In the genomic region with DNA sequence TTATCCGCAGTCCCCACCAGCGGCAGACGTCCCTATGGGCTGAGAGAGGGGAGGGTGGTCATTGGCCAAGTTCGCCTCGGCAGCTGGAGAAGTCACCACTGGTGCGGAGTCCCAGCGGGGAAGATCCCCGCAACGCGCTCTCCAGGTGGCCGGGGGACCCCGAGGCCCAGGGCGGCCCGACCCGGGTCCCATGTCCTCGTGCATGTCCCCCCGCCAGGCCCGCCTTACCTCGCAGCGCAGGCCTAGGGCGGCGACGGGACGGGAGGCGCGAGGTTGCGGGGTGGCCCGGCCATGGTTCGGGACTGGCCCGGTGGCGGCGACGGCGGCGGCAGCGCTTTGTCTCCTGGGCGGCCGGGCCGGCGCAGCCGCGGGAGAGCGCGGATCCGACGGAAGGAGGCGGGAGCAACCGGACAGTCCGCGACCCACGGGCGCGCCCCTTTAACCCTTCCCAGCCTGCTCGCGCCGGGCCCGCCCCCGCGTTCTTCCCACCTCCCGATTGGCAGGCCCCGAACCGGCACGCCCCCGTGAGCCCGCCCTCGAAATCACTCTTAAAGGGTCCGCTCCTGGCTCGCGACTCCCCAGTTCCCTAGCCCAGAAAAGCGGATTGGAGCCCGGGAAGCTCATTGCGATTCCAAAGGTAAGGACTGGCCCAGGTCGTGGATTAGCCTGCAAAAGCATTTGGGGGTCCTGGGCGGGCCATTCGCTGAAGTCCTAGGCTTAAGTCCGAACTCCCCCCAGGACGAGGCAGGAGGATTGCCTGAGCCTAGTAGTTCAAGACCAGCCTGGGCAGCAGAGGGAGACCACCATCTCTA, we compare ENCODE assay signal across 8 cellular contexts. TPM values are rescaled to one million over a fixed set of nuclear protein-coding genes. Genes with fewer than 3 reads are reported as not detected.
DNase-seq lines count a peak whose midpoint lies in the region; TF ChIP-seq lines count a peak whose summit lies in the region.

A gene with protein sequence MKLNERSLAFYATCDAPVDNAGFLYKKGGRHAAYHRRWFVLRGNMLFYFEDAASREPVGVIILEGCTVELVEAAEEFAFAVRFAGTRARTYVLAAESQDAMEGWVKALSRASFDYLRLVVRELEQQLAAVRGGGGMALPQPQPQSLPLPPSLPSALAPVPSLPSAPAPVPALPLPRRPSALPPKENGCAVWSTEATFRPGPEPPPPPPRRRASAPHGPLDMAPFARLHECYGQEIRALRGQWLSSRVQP (minus strand): TSS at position 412 of the 812 bp plus-strand sequence. CDS start 5,668 bp downstream, outside the sequence.

- DNase-seq in ELR (ENCODE audit: low read depth) (peak; percentile 90), HAP-1 (ENCODE audit: low spot score in 2 of 2) (peak; percentile 90 to 97), MM.1S (peak; percentile 72), SK-N-DZ (ENCODE audit: low spot score) (peak; percentile 89), glomerular visceral epithelial cell (ENCODE audit: extremely low spot score) (peak; percentile 86), occipital lobe (lab: John Stamatoyannopoulos, UW) (peak; percentile 88), superior temporal gyrus (ENCODE audit: extremely low spot score) (peak; percentile 88)

- H3K36me3 ChIP-seq in HAP-1 (replicated peaks) (no peaks in the 10 kb centered on the region), MM.1S (replicated peaks; ENCODE audit: insufficient read depth, low read length) (no peaks in the 10 kb centered on the region)

- H3K27me3 ChIP-seq in HAP-1 (ENCODE audit: low read depth) (no peaks in the 10 kb centered on the region), MM.1S (replicated peaks; ENCODE audit: insufficient read depth, low read length) (no peaks in the 10 kb centered on the region)

- peaks cover 3% of the 10 kb centered on the region; the same call in 1 of the 2 replicates for H3K4me1 ChIP-seq in HAP-1
- no peaks in the 10 kb centered on the region for H3K4me1 ChIP-seq in MM.1S (ENCODE audit: low read length)

- TF ChIP-seq CTCF in MM.1S (IDR thresholded peaks at IDR 0.05; ENCODE audit: low read length): no peak

- H3K4me2 ChIP-seq in MM.1S (ENCODE audit: low read depth, low read length): peak within 1 kb of the TSS; percentile 92

- H3K79me2 ChIP-seq in MM.1S (ENCODE audit: low read length): no peaks in the 10 kb centered on the region

- no peak within 1 kb of the TSS for H3K27ac Mint-ChIP-seq in activated naive CD4-positive, alpha-beta T cell treated with anti-CD3 and anti-CD28 coated beads, Interleukin-2, amount 50 U/mL, for 24 hours

- no peak within 1 kb of the TSS for H3K27ac ChIP-seq in MM.1S (ENCODE audit: low read length)

- H3K36me3 Mint-ChIP-seq in activated naive CD4-positive, alpha-beta T cell treated with anti-CD3 and anti-CD28 coated beads, Interleukin-2, amount 50 U/mL, for 24 hours: peaks cover 3% of the 10 kb centered on the region

- peaks cover 23% of the 10 kb centered on the region for H3K4me1 Mint-ChIP-seq in activated naive CD4-positive, alpha-beta T cell treated with anti-CD3 and anti-CD28 coated beads, Interleukin-2, amount 50 U/mL, for 24 hours

- no peaks in the 10 kb centered on the region for H3F3A ChIP-seq in MM.1S (ENCODE audit: insufficient read depth, low read length)

- peak within 1 kb of the TSS; percentile 63 for H2AFZ ChIP-seq in MM.1S (ENCODE audit: low read length)

- H3K9ac ChIP-seq in MM.1S (ENCODE audit: low read length): peak within 1 kb of the TSS; percentile 44; the same call in 1 of the 2 replicates

- no peaks in the 10 kb centered on the region for H4K20me1 ChIP-seq in MM.1S (ENCODE audit: insufficient read depth, low read length)

- H3K9me3 ChIP-seq in HAP-1 (no peaks in the 10 kb centered on the region), MM.1S (replicated peaks; ENCODE audit: insufficient read depth, low read length) (no peaks in the 10 kb centered on the region)

- peak within 1 kb of the TSS; percentile 86 for H3K4me3 Mint-ChIP-seq in activated naive CD4-positive, alpha-beta T cell treated with anti-CD3 and anti-CD28 coated beads, Interleukin-2, amount 50 U/mL, for 24 hours

- H3K9me2 ChIP-seq in MM.1S (replicated peaks; ENCODE audit: insufficient read depth, low read length): no peaks in the 10 kb centered on the region

- no peaks in the 10 kb centered on the region for H3K9me3 Mint-ChIP-seq in activated naive CD4-positive, alpha-beta T cell treated with anti-CD3 and anti-CD28 coated beads, Interleukin-2, amount 50 U/mL, for 24 hours

- in situ Hi-C loops in HAP-1 (cut with MboI; ENCODE audit: low sequenced_read_pairs): no loop called here

- H3K4me3 ChIP-seq in HAP-1 (peak within 1 kb of the TSS; percentile 62), MM.1S (ENCODE audit: low read length) (peak within 1 kb of the TSS; percentile 61)

- no peaks in the 10 kb centered on the region for H3K27me3 Mint-ChIP-seq in activated naive CD4-positive, alpha-beta T cell treated with anti-CD3 and anti-CD28 coated beads, Interleukin-2, amount 50 U/mL, for 24 hours

RNA-seq across cellular contexts. Expression of the gene that starts here (rescaled TPM):
- 21.3 and 30.7 TPM in 2 replicates for polyA plus RNA-seq in SK-N-DZ (2014; cell fraction: cytosol; rRNA removed)
- 14.9 and 16.6 TPM in 2 replicates for polyA plus RNA-seq in SK-N-DZ (2014; cell fraction: nucleus; rRNA removed)
- total RNA-seq in occipital lobe: 5.8 TPM
